Comparison of ENCODE assay signal across 14 cellular contexts in the genomic region with DNA sequence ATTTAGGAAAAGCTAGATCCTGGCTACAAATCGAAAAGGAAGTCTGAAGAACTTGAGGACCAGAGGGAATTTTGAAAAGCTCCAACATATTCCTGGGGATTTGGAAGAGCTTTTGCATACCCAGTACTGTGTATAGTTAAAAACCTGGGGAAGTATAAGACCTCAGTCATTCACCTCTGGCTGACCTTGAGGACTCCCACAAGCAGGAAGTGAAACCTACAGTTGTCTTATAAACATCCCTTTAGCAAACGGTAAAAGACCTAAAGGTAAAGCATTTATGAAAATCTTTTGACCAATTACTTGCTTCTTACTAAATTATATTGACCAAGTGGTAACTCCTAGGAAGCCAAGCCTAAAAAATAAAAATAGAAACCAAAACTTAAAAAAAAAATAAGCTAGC.
DNase-seq lines count a peak whose midpoint lies in the region; ATAC-seq and TF ChIP-seq lines count a peak whose summit lies in the region.
"Had no signal": no experiment of that assay in that cellular context is flagged by ENCODE, and none has a peak within 500 bp of the region (broad histone marks: within the 10 kb centered on the region; RNA-seq: fewer than 3 reads in every experiment).

No MANE protein-coding gene starts in this region.

- no peak overlapping the region for H3K4me3 ChIP-seq in OCI-LY1 (ENCODE audit: low read depth, low read length, poor library complexity, severe bottlenecking)
- H3K4me3 ChIP-seq in effector memory CD4-positive, alpha-beta T cell (ENCODE audit: insufficient read depth, low read depth, low read length, poor library complexity, severe bottlenecking) = no peak overlapping the region

- no peaks in the 10 kb centered on the region for H3K27me3 ChIP-seq in OCI-LY1 (ENCODE audit: insufficient read depth, low read length)
- no peaks in the 10 kb centered on the region for H3K27me3 ChIP-seq in effector memory CD4-positive, alpha-beta T cell (replicated peaks; ENCODE audit: control insufficient read depth, insufficient read depth, low read length, poor library complexity, severe bottlenecking)
- H3K27me3 ChIP-seq: brain microvascular endothelial cell had no signal

- H3K79me2 ChIP-seq in OCI-LY1 (ENCODE audit: insufficient read depth, low read length) = no peaks in the 10 kb centered on the region

- no peaks in the 10 kb centered on the region for H3K9me2 ChIP-seq in OCI-LY1 (ENCODE audit: low read depth, low read length)

- no peaks in the 10 kb centered on the region for H3K27me3 Mint-ChIP-seq in activated CD8-positive, alpha-beta memory T cell treated with anti-CD3 and anti-CD28 coated beads, Interleukin-2, amount 10 ng/mL, durations not matched to agents 7 days and 5 days

- no peak overlapping the region for H3K4me3 Mint-ChIP-seq in activated CD8-positive, alpha-beta memory T cell treated with anti-CD3 and anti-CD28 coated beads, Interleukin-2, amount 10 ng/mL, durations not matched to agents 7 days and 5 days

- H3K9me3 Mint-ChIP-seq in activated CD8-positive, alpha-beta memory T cell treated with anti-CD3 and anti-CD28 coated beads, Interleukin-2, amount 10 ng/mL, durations not matched to agents 7 days and 5 days (ENCODE audit: low read depth) = peaks cover 4% of the 10 kb centered on the region

- H3K36me3 ChIP-seq in OCI-LY1 (ENCODE audit: insufficient read depth, low read length) = no peaks in the 10 kb centered on the region
- H3K36me3 ChIP-seq in effector memory CD4-positive, alpha-beta T cell (ENCODE audit: control insufficient read depth, insufficient read depth, low read length) = no peaks in the 10 kb centered on the region
- H3K36me3 ChIP-seq: brain microvascular endothelial cell had no signal

- TF ChIP-seq CTCF in OCI-LY1 (IDR thresholded peaks at IDR 0.05; ENCODE audit: low read length) = no peak

- H3K27ac ChIP-seq in OCI-LY1 (ENCODE audit: low read depth, low read length, poor library complexity, severe bottlenecking) (peak overlapping the region; percentile 75), caudate nucleus (ENCODE audit: low read depth, low read length) (no peak overlapping the region)
- no peak overlapping the region for H3K27ac ChIP-seq in effector memory CD4-positive, alpha-beta T cell (ENCODE audit: insufficient read depth, low read length, poor library complexity, severe bottlenecking)
- H3K27ac ChIP-seq: brain microvascular endothelial cell, C4-2B, epithelial cell of prostate, RWPE1 had no signal

- peak overlapping the region; percentile 92 for H2AFZ ChIP-seq in OCI-LY1 (ENCODE audit: low read length)

- CTCF ChIA-PET in activated CD8-positive, alpha-beta memory T cell treated with anti-CD3 and anti-CD28 coated beads, Interleukin-2, amount 10 ng/mL, durations not matched to agents 7 days and 5 days (lab: Charles Lee) = no interaction called here

- no peak overlapping the region for H3K27ac Mint-ChIP-seq in activated CD8-positive, alpha-beta memory T cell treated with anti-CD3 and anti-CD28 coated beads, Interleukin-2, amount 10 ng/mL, durations not matched to agents 7 days and 5 days

- DNase-seq in NCI-H1436 (lab: John Stamatoyannopoulos, UW) (no peak), caudate nucleus (lab: John Stamatoyannopoulos, UW) (no peak)
- DNase-seq in effector memory CD4-positive, alpha-beta T cell = no peak
- no peak for DNase-seq in activated CD8-positive, alpha-beta memory T cell treated with anti-CD3 and anti-CD28 coated beads, Interleukin-2, amount 10 ng/mL, durations not matched to agents 7 days and 5 days
- DNase-seq: activated T-cell treated with anti-CD3 and anti-CD28 coated beads, Interleukin-2, amount 50 U/mL, for 48 hours; brain microvascular endothelial cell; NCI-H2107 had no signal

- H4K20me1 ChIP-seq in OCI-LY1 (ENCODE audit: insufficient read depth, low read length) = no peaks in the 10 kb centered on the region

- no peaks in the 10 kb centered on the region for H3F3A ChIP-seq in OCI-LY1 (ENCODE audit: insufficient read depth, low read length)

- peaks cover 27% of the 10 kb centered on the region for H3K4me1 ChIP-seq in OCI-LY1 (ENCODE audit: insufficient read depth, low read length, severe bottlenecking)
- H3K4me1 ChIP-seq in effector memory CD4-positive, alpha-beta T cell (ENCODE audit: control insufficient read depth, insufficient read depth, low read length, poor library complexity, severe bottlenecking) = no peaks in the 10 kb centered on the region

- H3K9me3 ChIP-seq in OCI-LY1 (ENCODE audit: low read length) = peaks cover 10% of the 10 kb centered on the region
- H3K9me3 ChIP-seq in effector memory CD4-positive, alpha-beta T cell (ENCODE audit: control insufficient read depth, low read length) = no peaks in the 10 kb centered on the region

- peaks cover 8% of the 10 kb centered on the region for H3K4me1 Mint-ChIP-seq in activated CD8-positive, alpha-beta memory T cell treated with anti-CD3 and anti-CD28 coated beads, Interleukin-2, amount 10 ng/mL, durations not matched to agents 7 days and 5 days

- H3K9ac ChIP-seq in OCI-LY1 (ENCODE audit: low read length) = no peak overlapping the region

- ATAC-seq in GM18858 (IDR thresholded peaks at IDR 0.05; ENCODE audit: unreplicated experiment) = peak; percentile 90
- peak; percentile 73 for ATAC-seq in GM21447 (IDR thresholded peaks at IDR 0.05; ENCODE audit: unreplicated experiment)
- peak; percentile 95 for ATAC-seq in HG03108 (IDR thresholded peaks at IDR 0.05; ENCODE audit: unreplicated experiment)
- no peak for ATAC-seq in activated CD8-positive, alpha-beta memory T cell treated with anti-CD3 and anti-CD28 coated beads, Interleukin-2, amount 10 ng/mL, durations not matched to agents 7 days and 5 days

- H3K36me3 Mint-ChIP-seq in activated CD8-positive, alpha-beta memory T cell treated with anti-CD3 and anti-CD28 coated beads, Interleukin-2, amount 10 ng/mL, durations not matched to agents 7 days and 5 days = no peaks in the 10 kb centered on the region

- no peak overlapping the region for H3K4me2 ChIP-seq in OCI-LY1 (ENCODE audit: low read length)
